ENCODE assay signal across 14 cellular contexts in genomic region chr10:31136951-31137885, GRCh38.
DNase-seq lines count a peak whose midpoint lies in the region; ATAC-seq and TF ChIP-seq lines count a peak whose summit lies in the region.
"Had no signal": no experiment of that assay in that cellular context is flagged by ENCODE, and none has a peak within 500 bp of the region (broad histone marks: within the 10 kb centered on the region; RNA-seq: fewer than 3 reads in every experiment).

No MANE protein-coding gene starts in this region.

- 59% methylated on average over 9 of the region's 9 CpGs for WGBS in right cardiac atrium
- WGBS in upper lobe of left lung, 2 donors, result 28 to 32% methylated on average over 9 of the region's 9 CpGs

- H3K4me3 Mint-ChIP-seq in T-helper 1 cell treated with Interleukin-12 subunit alpha and Interleukin-12 subunit beta and Interleukin-4 antibody, amounts not matched to agents 30 μg/mL and 1 μg/mL, for 36 hours, result peak overlapping the region; percentile 37
- H3K4me3 Mint-ChIP-seq: endodermal cell had no signal

- TF ChIP-seq POLR2A in upper lobe of left lung (IDR thresholded peaks at IDR 0.05), result no peak

- peaks cover 9% of the 10 kb centered on the region for H3K4me1 ChIP-seq in cardiac muscle cell (ENCODE audit: low read depth)
- peaks cover 5% of the 10 kb centered on the region for H3K4me1 ChIP-seq in right cardiac atrium (ENCODE audit: control insufficient read depth, insufficient read depth, low read length)
- H3K4me1 ChIP-seq in upper lobe of left lung, result peaks cover 21 to 39% (median 23%) of the 10 kb centered on the region in 4 donors

- H3K27ac Mint-ChIP-seq in T-helper 1 cell treated with Interleukin-12 subunit alpha and Interleukin-12 subunit beta and Interleukin-4 antibody, amounts not matched to agents 30 μg/mL and 1 μg/mL, for 36 hours, result peak overlapping the region; percentile 84
- H3K27ac Mint-ChIP-seq: endodermal cell, progenitor cell of endocrine pancreas had no signal

- no peaks in the 10 kb centered on the region for H3K36me3 Mint-ChIP-seq in T-helper 1 cell treated with Interleukin-12 subunit alpha and Interleukin-12 subunit beta and Interleukin-4 antibody, amounts not matched to agents 30 μg/mL and 1 μg/mL, for 36 hours (ENCODE audit: low read depth)

- H3K9me3 Mint-ChIP-seq in T-helper 1 cell treated with Interleukin-12 subunit alpha and Interleukin-12 subunit beta and Interleukin-4 antibody, amounts not matched to agents 30 μg/mL and 1 μg/mL, for 36 hours, result no peaks in the 10 kb centered on the region
- H3K9me3 Mint-ChIP-seq: endodermal cell had no signal

- no peak for ATAC-seq in right cardiac atrium
- ATAC-seq in upper lobe of left lung (ENCODE audit: low FRiP score in 2 of 2), result no peak
- no peak for ATAC-seq in HG02759 (IDR thresholded peaks at IDR 0.05; ENCODE audit: unreplicated experiment)

- peaks cover 45% of the 10 kb centered on the region for H3K4me1 Mint-ChIP-seq in T-helper 1 cell treated with Interleukin-12 subunit alpha and Interleukin-12 subunit beta and Interleukin-4 antibody, amounts not matched to agents 30 μg/mL and 1 μg/mL, for 36 hours (ENCODE audit: low read depth)

- no peak for TF ChIP-seq EP300 in upper lobe of left lung (IDR thresholded peaks at IDR 0.05)

- H3K27me3 ChIP-seq in cardiac muscle cell (no peaks in the 10 kb centered on the region), right cardiac atrium (ENCODE audit: control insufficient read depth, insufficient read depth) (no peaks in the 10 kb centered on the region), upper lobe of left lung (no peaks in the 10 kb centered on the region)
- H3K27me3 ChIP-seq: MG63 had no signal

- H3K27ac ChIP-seq in cardiac muscle cell, result peak overlapping the region; percentile 3
- H3K27ac ChIP-seq in right cardiac atrium (ENCODE audit: low read length), result no peak overlapping the region
- H3K27ac ChIP-seq in upper lobe of left lung, result peak overlapping the region in 3 of 4 donors; percentile 3 to 91 (median 9)
- H3K27ac ChIP-seq: C4-2B had no signal

- H3K9me3 ChIP-seq in cardiac muscle cell (ENCODE audit: low read depth) (no peaks in the 10 kb centered on the region), right cardiac atrium (ENCODE audit: control insufficient read depth, low read length) (no peaks in the 10 kb centered on the region), upper lobe of left lung (no peaks in the 10 kb centered on the region)
- H3K9me3 ChIP-seq: MG63 had no signal

- TF ChIP-seq CTCF in cardiac muscle cell (IDR thresholded peaks at IDR 0.05; ENCODE audit: low read depth, low read length) (no peak), upper lobe of left lung (IDR thresholded peaks at IDR 0.05) (no peak)

- peak in 1 of 2 donors; percentile 45 for DNase-seq in cardiac muscle cell (ENCODE audit: low read depth in 1 of 2, low spot score in 1 of 2)
- no peak for DNase-seq in right cardiac atrium
- peak; percentile 70 for DNase-seq in fibroblast of peridontal ligament (ENCODE audit: extremely low read depth)
- DNase-seq in upper lobe of left lung, result no peak
- DNase-seq in mesenteric fat pad (ENCODE audit: low spot score), result no peak
- no peak for DNase-seq in head of caudate nucleus
- DNase-seq: endodermal cell, islet precursor cell, MG63, NCI-H69 had no signal

- H3K36me3 ChIP-seq in cardiac muscle cell (no peaks in the 10 kb centered on the region), upper lobe of left lung (no peaks in the 10 kb centered on the region)
- H3K36me3 ChIP-seq: MG63 had no signal

- H3K27me3 Mint-ChIP-seq in T-helper 1 cell treated with Interleukin-12 subunit alpha and Interleukin-12 subunit beta and Interleukin-4 antibody, amounts not matched to agents 30 μg/mL and 1 μg/mL, for 36 hours (ENCODE audit: low read depth), result no peaks in the 10 kb centered on the region

- intact Hi-C loops in right cardiac atrium (cut with DNase I) (loop anchor here in 3 of 4 donors (10.0 kb wide), 2 partner anchors 102 to 178 kb away; partner anchors contain the start of genes ZNF438 (in 2 of the 3) and ZEB1 (in 1 of the 3)), head of caudate nucleus (cut with DNase I) (loop anchor here (10.0 kb wide), 1 partner anchor 382 kb away; no protein-coding TSS in a partner anchor)

- H3K4me3 ChIP-seq in cardiac muscle cell, result no peak overlapping the region
- no peak overlapping the region for H3K4me3 ChIP-seq in right cardiac atrium (ENCODE audit: low read length)
- no peak overlapping the region for H3K4me3 ChIP-seq in upper lobe of left lung
- H3K4me3 ChIP-seq: MG63 had no signal
